Comparison of ENCODE assay signal across 25 cellular contexts in genomic region chr2:235126771-235127170, GRCh38.
"Had no signal": no experiment of that assay in that cellular context is flagged by ENCODE, and none has a peak within 500 bp of the region (broad histone marks: within the 10 kb centered on the region; RNA-seq: fewer than 3 reads in every experiment).

No MANE protein-coding gene starts in this region.

- DNase-seq: activated CD4-positive, alpha-beta memory T cell treated with anti-CD3 and anti-CD28 coated beads, Interleukin-2, amount 10 ng/mL, durations not matched to agents 7 days and 5 days; activated CD4-positive, alpha-beta T cell treated with anti-CD3 and anti-CD28 coated beads for 48 hours; activated CD8-positive, alpha-beta memory T cell treated with anti-CD3 and anti-CD28 coated beads, Interleukin-2, amount 50 U/mL, for 48 hours; activated gamma-delta T cell treated with Interleukin-2 at 50 U/mL for 16 hours; activated naive CD4-positive, alpha-beta T cell treated with anti-CD3 and anti-CD28 coated beads, Interleukin-2, amount 50 U/mL, for 16 hours; activated T-cell treated with anti-CD3 and anti-CD28 coated beads, Interleukin-2, amount 50 U/mL, for 24 hours; dermis blood vessel endothelial cell; effector CD4-positive, alpha-beta T cell; heart left ventricle; hypothalamus; left cardiac atrium; midbrain; natural killer cell; right lobe of liver; SK-N-SH; stimulated activated CD4-positive, alpha-beta T cell treated with anti-CD3 and anti-CD28 coated beads, Interleukin-12 subunit alpha, Interleukin-12 subunit beta, amount 100 ng/mL, for 4 hours; stimulated activated CD4-positive, alpha-beta T cell treated with anti-CD3 and anti-CD28 coated beads, Interleukin-4, amount 100 ng/mL, for 1 hour; SW 1271; T-helper 9 cell; trophoblast cell had no signal

- H3K4me3 Mint-ChIP-seq: activated CD4-positive, alpha-beta memory T cell treated with anti-CD3 and anti-CD28 coated beads, Interleukin-2, amount 10 ng/mL, durations not matched to agents 7 days and 5 days; activated T-cell treated with anti-CD3 and anti-CD28 coated beads, Interleukin-2, amount 50 U/mL, for 24 hours; central memory CD8-positive, alpha-beta T cell; natural killer cell; stimulated activated naive CD8-positive, alpha-beta T cell treated with anti-CD3 and anti-CD28 coated beads, Interleukin-15, Interleukin-2, amounts not matched to agents 100 ng/mL and 50 ng/mL, for 24 hours; T-helper 1 cell treated with Interleukin-12 subunit alpha and Interleukin-12 subunit beta and Interleukin-4 antibody, amounts not matched to agents 30 μg/mL and 1 μg/mL, for 36 hours had no signal

- ATAC-seq: activated CD4-positive, CD25-positive, alpha-beta regulatory T cell treated with anti-CD3 and anti-CD28 coated beads, Interleukin-2, amount 50 U/mL, for 24 hours; heart left ventricle; left cardiac atrium; natural killer cell; right lobe of liver had no signal

- H3K9me3 Mint-ChIP-seq: activated CD4-positive, alpha-beta memory T cell treated with anti-CD3 and anti-CD28 coated beads, Interleukin-2, amount 10 ng/mL, durations not matched to agents 7 days and 5 days; activated T-cell treated with anti-CD3 and anti-CD28 coated beads, Interleukin-2, amount 50 U/mL, for 24 hours; central memory CD8-positive, alpha-beta T cell; natural killer cell; stimulated activated naive CD8-positive, alpha-beta T cell treated with anti-CD3 and anti-CD28 coated beads, Interleukin-15, Interleukin-2, amounts not matched to agents 100 ng/mL and 50 ng/mL, for 24 hours; T-helper 1 cell treated with Interleukin-12 subunit alpha and Interleukin-12 subunit beta and Interleukin-4 antibody, amounts not matched to agents 30 μg/mL and 1 μg/mL, for 36 hours had no signal

- H3K4me1 Mint-ChIP-seq: activated CD4-positive, alpha-beta memory T cell treated with anti-CD3 and anti-CD28 coated beads, Interleukin-2, amount 10 ng/mL, durations not matched to agents 7 days and 5 days; central memory CD8-positive, alpha-beta T cell; natural killer cell had no signal

- H3K36me3 Mint-ChIP-seq: natural killer cell had no signal

- H3K27ac Mint-ChIP-seq: activated CD4-positive, alpha-beta memory T cell treated with anti-CD3 and anti-CD28 coated beads, Interleukin-2, amount 10 ng/mL, durations not matched to agents 7 days and 5 days; activated T-cell treated with anti-CD3 and anti-CD28 coated beads, Interleukin-2, amount 50 U/mL, for 24 hours; natural killer cell; progenitor cell of endocrine pancreas; stimulated activated naive CD8-positive, alpha-beta T cell treated with anti-CD3 and anti-CD28 coated beads, Interleukin-15, Interleukin-2, amounts not matched to agents 100 ng/mL and 50 ng/mL, for 24 hours; T-helper 1 cell treated with Interleukin-12 subunit alpha and Interleukin-12 subunit beta and Interleukin-4 antibody, amounts not matched to agents 30 μg/mL and 1 μg/mL, for 36 hours had no signal
